In the genomic region with DNA sequence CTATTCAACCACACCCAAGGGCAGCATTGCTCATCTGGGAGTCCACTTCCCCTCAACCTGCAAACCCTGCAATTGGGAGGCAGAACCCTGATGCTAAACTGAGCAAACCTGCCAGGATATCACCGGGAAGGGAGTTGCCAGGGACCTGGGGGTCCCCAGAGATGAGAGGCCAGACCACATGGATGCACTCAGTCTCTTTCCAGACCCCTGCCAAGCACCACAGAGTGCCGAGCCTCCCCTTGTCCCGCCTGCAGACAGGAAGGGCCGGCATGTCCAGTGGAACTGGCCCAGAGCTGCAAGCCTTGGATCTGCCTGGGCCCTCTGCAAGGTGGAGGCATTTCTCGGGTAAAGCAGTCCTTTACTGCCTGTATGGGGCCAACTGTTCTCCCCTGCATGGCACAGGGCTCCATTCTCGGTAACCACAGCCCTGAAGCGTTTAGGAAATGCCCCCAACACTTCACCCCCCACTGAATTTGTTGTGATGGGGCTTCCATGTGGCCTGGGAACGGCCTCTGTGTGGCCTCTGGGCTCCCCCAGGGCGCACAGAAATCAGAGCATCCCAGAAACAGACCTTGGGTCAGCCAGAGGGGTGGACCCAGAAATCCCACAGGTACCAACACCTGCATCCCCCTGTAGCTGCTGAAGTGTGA, we compare ENCODE assay signal across 13 cellular contexts.
"Had no signal": no experiment of that assay in that cellular context is flagged by ENCODE, and none has a peak within 500 bp of the region (broad histone marks: within the 10 kb centered on the region; RNA-seq: fewer than 3 reads in every experiment).

No MANE protein-coding gene starts in this region.

- H3K4me3 ChIP-seq: colonic mucosa, esophagus squamous epithelium, hepatocyte, uterus had no signal

- H3K36me3 ChIP-seq: colonic mucosa, esophagus squamous epithelium, uterus had no signal

- ATAC-seq: left lobe of liver, natural killer cell, sciatic nerve had no signal

- H3K27me3 ChIP-seq: colonic mucosa, uterus had no signal

- DNase-seq: activated CD4-positive, alpha-beta T cell treated with anti-CD3 and anti-CD28 coated beads, Interleukin-2, amount 50 U/mL, for 4 hours; activated CD4-positive, CD25-positive, alpha-beta regulatory T cell treated with anti-CD3 and anti-CD28 coated beads, Interleukin-2, amount 50 U/mL, for 72 hours; activated naive CD4-positive, alpha-beta T cell; activated naive CD8-positive, alpha-beta T cell treated with anti-CD3 and anti-CD28 coated beads, Interleukin-2, amount 10 ng/mL, durations not matched to agents 7 days and 5 days; central memory CD4-positive, alpha-beta T cell; colonic mucosa; esophagus squamous epithelium; T-helper 1 cell; uterus had no signal
